Comparison of ENCODE assay signal across 8 cellular contexts in genomic region chr1:64917328-64917861, GRCh38. TPM values are rescaled to one million over a fixed set of nuclear protein-coding genes. Genes with fewer than 3 reads are reported as not detected.
DNase-seq lines count a peak whose midpoint lies in the region; ATAC-seq and TF ChIP-seq lines count a peak whose summit lies in the region.

No MANE protein-coding gene starts in this region.

- no peak for TF ChIP-seq EP300 in suprapubic skin (IDR thresholded peaks at IDR 0.05)

- H3K4me1 ChIP-seq in suprapubic skin = peaks cover 71% of the 10 kb centered on the region

- peak overlapping the region; percentile 53 for H3K27ac ChIP-seq in suprapubic skin

- no peak for TF ChIP-seq CTCF in suprapubic skin (IDR thresholded peaks at IDR 0.05)

- no peak for TF ChIP-seq POLR2A in suprapubic skin (IDR thresholded peaks at IDR 0.05)

- DNase-seq in AG08396 (ENCODE audit: low spot score) = peak; percentile 85
- peak; percentile 97 for DNase-seq in HT1080 (ENCODE audit: low read depth)
- peak; percentile 94 for DNase-seq in amniotic epithelial cell (ENCODE audit: low read depth)
- peak; percentile 67 for DNase-seq in islet precursor cell
- DNase-seq in suprapubic skin (ENCODE audit: low spot score in 2 of 2) = peak; percentile 75 to 85
- DNase-seq in GDM1 (lab: John Stamatoyannopoulos, UW) = no peak

- H3K36me3 ChIP-seq in suprapubic skin = no peaks in the 10 kb centered on the region

- H3K27me3 ChIP-seq in suprapubic skin = no peaks in the 10 kb centered on the region

- ATAC-seq in GM19324 (IDR thresholded peaks at IDR 0.05; ENCODE audit: low FRiP score, unreplicated experiment) (no peak), GM21423 (IDR thresholded peaks at IDR 0.05; ENCODE audit: unreplicated experiment) (no peak)

- WGBS in suprapubic skin = 28% methylated on average over 3 of the region's 3 CpGs

- no peaks in the 10 kb centered on the region for H3K9me3 ChIP-seq in suprapubic skin

- H3K4me3 ChIP-seq in suprapubic skin = no peak overlapping the region

RNA-seq across cellular contexts. Expression of gene JAK1, which starts 49.0 kb away (rescaled TPM):
- total RNA-seq in HT1080 (2014; rRNA removed; shearing (Covaris generic)) = 50.0 and 55.3 TPM in 2 replicates
- 37.9 and 49.2 TPM in 2 replicates for polyA plus RNA-seq in HT1080 (2015; cell fraction: cytosol; rRNA removed)
- polyA plus RNA-seq in HT1080 (2015; cell fraction: nucleus; rRNA removed) = 68.8 and 98.1 TPM in 2 replicates
- 100 to 1,000 TPM in 3 of 4 donors, 10 to 100 TPM in 1; 99.0 to 169 (median 127) TPM for total RNA-seq in suprapubic skin
